16 cellular contexts compared by ENCODE assay signal in genomic region chr7:128145191-128145590, GRCh38.
DNase-seq lines count a peak whose midpoint lies in the region; ATAC-seq, FAIRE-seq and TF ChIP-seq lines count a peak whose summit lies in the region.
"Had no signal": no experiment of that assay in that cellular context is flagged by ENCODE, and none has a peak within 500 bp of the region (broad histone marks: within the 10 kb centered on the region; RNA-seq: fewer than 3 reads in every experiment).

No MANE protein-coding gene starts in this region.

- peak; percentile 32 for DNase-seq in activated CD8-positive, alpha-beta memory T cell treated with anti-CD3 and anti-CD28 coated beads for 24 hours
- no peak for DNase-seq in activated CD8-positive, alpha-beta memory T cell treated with anti-CD3 and anti-CD28 coated beads, Interleukin-2, amount 50 U/mL, for 48 hours
- DNase-seq in bronchial epithelial cell (ENCODE audit: low read depth) (peak; percentile 73), epithelial cell of esophagus (ENCODE audit: low read depth) (peak; percentile 70), NOMO-1 treated with DMSO at 0.1 percent for 48 hours (lab: John Stamatoyannopoulos, UW; ENCODE audit: unreplicated experiment) (no peak)
- DNase-seq: Calu3; CD8-positive, alpha-beta T cell; DMS79 treated with DMSO at 0.1 percent for 48 hours; GF-D8; H7; HFFc6 had no signal

- no peaks in the 10 kb centered on the region for H3K36me3 ChIP-seq in bronchial epithelial cell (ENCODE audit: control insufficient read depth, insufficient read depth, low read length)
- H3K36me3 ChIP-seq: BLaER1 treated with 17β-estradiol and CSF1 and Interleukin-3, amounts not matched to agents 10 nM and 100 nM had no signal

- H3K27me3 ChIP-seq in bronchial epithelial cell (ENCODE audit: control insufficient read depth, insufficient read depth, low read length), result no peaks in the 10 kb centered on the region
- H3K27me3 ChIP-seq: BLaER1 treated with 17β-estradiol and CSF1 and Interleukin-3, amounts not matched to agents 10 nM and 100 nM had no signal

- ATAC-seq in HG02642 (IDR thresholded peaks at IDR 0.05; ENCODE audit: poor library complexity, unreplicated experiment), result no peak
- ATAC-seq: CD8-positive, alpha-beta T cell; GM23338; HCT116 had no signal

- H3K4me3 ChIP-seq in bronchial epithelial cell (ENCODE audit: low read depth, low read length) (no peak overlapping the region), epithelial cell of esophagus (ENCODE audit: low read length) (no peak overlapping the region)
- H3K4me3 ChIP-seq: BLaER1 treated with 17β-estradiol and CSF1 and Interleukin-3, amounts not matched to agents 10 nM and 100 nM; GM23338 had no signal

- no peak for FAIRE-seq in bronchial epithelial cell (lab: Jason Lieb, UNC)
- FAIRE-seq: HTR-8/SVneo had no signal

- TF ChIP-seq CTCF in bronchial epithelial cell (IDR thresholded peaks at IDR 0.05; ENCODE audit: insufficient read depth, low read length, severe bottlenecking) (no peak), epithelial cell of esophagus (IDR thresholded peaks at IDR 0.05; ENCODE audit: insufficient read depth, low read depth, low read length, missing control alignments) (no peak)

Comparison
In these comparisons a context has a peak if more than half of its experiments do, and no peak if none do; other contexts are left out.
1. DNase-seq: peak in activated CD8-positive, alpha-beta memory T cell treated with anti-CD3 and anti-CD28 coated beads for 24 hours (single experiment), bronchial epithelial cell (single experiment) and epithelial cell of esophagus (single experiment); none in activated CD8-positive, alpha-beta memory T cell treated with anti-CD3 and anti-CD28 coated beads, Interleukin-2, amount 50 U/mL, for 48 hours (single experiment) and NOMO-1 treated with DMSO at 0.1 percent for 48 hours (single experiment).